20 cellular contexts compared by ENCODE assay signal in genomic region chr14:100130471-100130870, GRCh38. TPM values are rescaled to one million over a fixed set of nuclear protein-coding genes. Genes with fewer than 3 reads are reported as not detected.
A peak's percentile ranks its signal among the peaks of the same experiment; 100 is the strongest.
DNase-seq lines count a peak whose midpoint lies in the region; ATAC-seq, FAIRE-seq and TF ChIP-seq lines count a peak whose summit lies in the region.
"Had no signal": no experiment of that assay in that cellular context is flagged by ENCODE, and none has a peak within 500 bp of the region (broad histone marks: within the 10 kb centered on the region; RNA-seq: fewer than 3 reads in every experiment).

No MANE protein-coding gene starts in this region.

- no peak overlapping the region for H3K4ac ChIP-seq in H1 (replicated peaks; ENCODE audit: insufficient read length, low read depth, low read length)

- H3K79me2 ChIP-seq in H1 (ENCODE audit: control insufficient read depth in 1 of 2, insufficient read depth in 2 of 2, low read length in 2 of 2): no peaks in the 10 kb centered on the region

- no peak overlapping the region for H3K4me2 ChIP-seq in H1 (ENCODE audit: insufficient read depth in 1 of 2, low read depth in 2 of 2, low read length in 2 of 2)

- CTCF ChIA-PET in Calu3 (lab: Charles Lee): interaction anchor here (0.7 to 1.8 kb wide), 4 partner anchors 12 to 1696 kb away, joined by 4 to 11 read pairs (median 6); no protein-coding TSS in a partner anchor
- CTCF ChIA-PET in H1 (lab: Charles Lee; ENCODE audit: partially characterized antibody): interaction anchor here (0.6 to 22.9 kb wide), 9 partner anchors 8 to 183 kb away, joined by 3 to 307 read pairs (median 5); partner anchors contain the start of gene DEGS2

- peak overlapping the region; percentile 11 for H3K4me3 Mint-ChIP-seq in Calu3 (ENCODE audit: low read depth, unreplicated experiment)
- H3K4me3 Mint-ChIP-seq in stimulated activated effector memory CD8-positive, alpha-beta T cell treated with anti-CD3 and anti-CD28 coated beads, Interleukin-12 subunit alpha, Interleukin-12 subunit beta, amount 100 ng/mL, for 72 hours: no peak overlapping the region
- no peak overlapping the region for H3K4me3 Mint-ChIP-seq in endothelial cell (ENCODE audit: unreplicated experiment)
- H3K4me3 Mint-ChIP-seq: activated T-cell treated with anti-CD3 and anti-CD28 coated beads, Interleukin-2, amount 50 U/mL, for 72 hours had no signal

- no peak overlapping the region for H3K4me3 ChIP-seq in H1 (ENCODE audit: extremely low read depth in 1 of 4, insufficient read depth in 2 of 4, low read depth in 3 of 4, low read length in 4 of 4)

- H4K8ac ChIP-seq in H1 (ENCODE audit: extremely low read depth, insufficient read depth, low read length): no peak overlapping the region

- no peak overlapping the region for H3K56ac ChIP-seq in H1 (replicated peaks; ENCODE audit: insufficient read length, low read depth, low read length)

- H3K18ac ChIP-seq in H1 (ENCODE audit: extremely low read depth, low read length): no peak overlapping the region

- DNase-seq in Calu3 (no peak), H1 (ENCODE audit: low read depth in 1 of 2, low spot score in 2 of 2) (no peak), DMS153 (lab: John Stamatoyannopoulos, UW) (no peak), iPS-NIHi11 (ENCODE audit: low spot score) (no peak), endothelial cell (ENCODE audit: low spot score) (no peak)
- no peak for DNase-seq in stimulated activated effector memory CD8-positive, alpha-beta T cell treated with anti-CD3 and anti-CD28 coated beads, Interleukin-12 subunit alpha, Interleukin-12 subunit beta, amount 100 ng/mL, for 72 hours (ENCODE audit: low spot score in 2 of 2)
- DNase-seq: activated CD4-positive, alpha-beta T cell treated with anti-CD3 and anti-CD28 coated beads, Interleukin-2, amount 50 U/mL, for 4 hours; activated T-cell treated with anti-CD3 and anti-CD28 coated beads, Interleukin-2, amount 50 U/mL, for 72 hours; amniotic stem cell; GF-D8; left ventricle myocardium superior; NCI-H1105; nucleus accumbens; SHP77 had no signal

- ATAC-seq in stimulated activated effector memory CD8-positive, alpha-beta T cell treated with anti-CD3 and anti-CD28 coated beads, Interleukin-12 subunit alpha, Interleukin-12 subunit beta, amount 100 ng/mL, for 72 hours: no peak
- ATAC-seq: activated T-cell treated with anti-CD3 and anti-CD28 coated beads, Interleukin-2, amount 50 U/mL, for 72 hours; left ventricle myocardium superior had no signal

- no peaks in the 10 kb centered on the region for H3K27me3 Mint-ChIP-seq in Calu3 (ENCODE audit: unreplicated experiment)
- H3K27me3 Mint-ChIP-seq in endothelial cell (ENCODE audit: unreplicated experiment): peaks cover 11% of the 10 kb centered on the region

- 98% methylated on average over 11 of the region's 12 CpGs; no CpG with 5 or more reads in 1 of the 2 experiments for WGBS in H1 (ENCODE audit: extremely low coverage in 1 of 2, insufficient coverage in 1 of 2, insufficient read length in 1 of 2, insufficient replicate concordance in 2 of 2, low coverage in 1 of 2, low lambda C conversion rate in 2 of 2, missing lambda C conversion rate in 1 of 2), 2 experiments

- H2BK15ac ChIP-seq in H1 (ENCODE audit: low read length): no peak overlapping the region

- no peaks in the 10 kb centered on the region for H3K9me3 ChIP-seq in H1 (ENCODE audit: insufficient read depth in 2 of 2, low read depth in 1 of 2, low read length in 1 of 2)

- H3K4me1 Mint-ChIP-seq in Calu3 (ENCODE audit: low read depth, unreplicated experiment) (peaks cover 33% of the 10 kb centered on the region), endothelial cell (ENCODE audit: unreplicated experiment) (peaks cover 11% of the 10 kb centered on the region)
- peaks cover 15% of the 10 kb centered on the region for H3K4me1 Mint-ChIP-seq in stimulated activated effector memory CD8-positive, alpha-beta T cell treated with anti-CD3 and anti-CD28 coated beads, Interleukin-12 subunit alpha, Interleukin-12 subunit beta, amount 100 ng/mL, for 72 hours

- no peak overlapping the region for H2BK120ac ChIP-seq in H1 (replicated peaks; ENCODE audit: low read depth, low read length)

- TF ChIP-seq EP300 in H1 (IDR thresholded peaks at IDR 0.05; ENCODE audit: borderline replicate concordance in 1 of 2, low read depth in 2 of 2, low read length in 2 of 2): no peak

- no peak overlapping the region for H3K23ac ChIP-seq in H1 (ENCODE audit: insufficient read length)

- intact Hi-C loops in Calu3 (cut with micrococcal nuclease; ENCODE audit: unreplicated experiment): loop anchor here (5.0 kb wide), 1 partner anchor 62 kb away; no protein-coding TSS in a partner anchor

- no peak for TF ChIP-seq RAD21 in H1 (IDR thresholded peaks at IDR 0.05 in 1 of 2, conservative IDR thresholded peaks at IDR 0.05 in 1 of 2; ENCODE audit: low read depth in 2 of 2, low read length in 2 of 2)

- H3K36me3 Mint-ChIP-seq in Calu3 (ENCODE audit: insufficient read depth, unreplicated experiment) (no peaks in the 10 kb centered on the region), endothelial cell (ENCODE audit: low read depth, unreplicated experiment) (peaks cover 27% of the 10 kb centered on the region)
- H3K36me3 Mint-ChIP-seq in stimulated activated effector memory CD8-positive, alpha-beta T cell treated with anti-CD3 and anti-CD28 coated beads, Interleukin-12 subunit alpha, Interleukin-12 subunit beta, amount 100 ng/mL, for 72 hours: peaks cover 93% of the 10 kb centered on the region

- no peaks in the 10 kb centered on the region for H3K79me1 ChIP-seq in H1 (ENCODE audit: low read depth, low read length)

- H3K27me3 ChIP-seq in H1 (replicated peaks in 1 of 4; ENCODE audit: control insufficient read depth in 3 of 4, extremely low read depth in 1 of 4, insufficient read depth in 3 of 4, low read length in 3 of 4): no peaks in the 10 kb centered on the region

- no peaks in the 10 kb centered on the region for H3K23me2 ChIP-seq in H1 (ENCODE audit: low read depth, low read length)

- no peak for FAIRE-seq in H1 (lab: Jason Lieb, UNC)
- FAIRE-seq: D721Med, GM12891, H54 had no signal

- H3K9me3 Mint-ChIP-seq in Calu3 (ENCODE audit: low read depth, unreplicated experiment) (no peaks in the 10 kb centered on the region), endothelial cell (ENCODE audit: unreplicated experiment) (no peaks in the 10 kb centered on the region)
- no peaks in the 10 kb centered on the region for H3K9me3 Mint-ChIP-seq in stimulated activated effector memory CD8-positive, alpha-beta T cell treated with anti-CD3 and anti-CD28 coated beads, Interleukin-12 subunit alpha, Interleukin-12 subunit beta, amount 100 ng/mL, for 72 hours
- H3K9me3 Mint-ChIP-seq: activated T-cell treated with anti-CD3 and anti-CD28 coated beads, Interleukin-2, amount 50 U/mL, for 72 hours had no signal

- H3K27ac Mint-ChIP-seq in Calu3 (ENCODE audit: unreplicated experiment) (peak overlapping the region; percentile 8), endothelial cell (ENCODE audit: unreplicated experiment) (no peak overlapping the region)
- peak overlapping the region; percentile 93 for H3K27ac Mint-ChIP-seq in stimulated activated effector memory CD8-positive, alpha-beta T cell treated with anti-CD3 and anti-CD28 coated beads, Interleukin-12 subunit alpha, Interleukin-12 subunit beta, amount 100 ng/mL, for 72 hours

- H2BK12ac ChIP-seq in H1 (ENCODE audit: low read depth, low read length): no peak overlapping the region

- H3K36me3 ChIP-seq in H1 (ENCODE audit: control insufficient read depth in 2 of 4, insufficient read depth in 4 of 4, low read length in 3 of 4): peaks cover 0 to 2% (median 0%) of the 10 kb centered on the region in 4 experiments; a peak in 4 of 8 replicates

- H3K4me1 ChIP-seq in H1 (replicated peaks in 1 of 4; ENCODE audit: control insufficient read depth in 3 of 4, insufficient read depth in 4 of 4, low read length in 3 of 4): peaks cover 0 to 8% (median 6%) of the 10 kb centered on the region in 4 experiments; a peak in 4 of 7 replicates

- H2BK5ac ChIP-seq in H1 (ENCODE audit: low read depth, low read length): 0 out of 2 replicates have a peak overlapping the region, but pooled peaks have one; percentile 71

- TF ChIP-seq CTCF in Calu3 (IDR thresholded peaks at IDR 0.05; ENCODE audit: unreplicated experiment) (no peak), VCaP (conservative IDR thresholded peaks at IDR 0.05) (no peak), H1 (IDR thresholded peaks at IDR 0.05; ENCODE audit: control extremely low read depth in 1 of 3, insufficient read depth in 1 of 3, low read depth in 1 of 3, low read length in 3 of 3) (no peak), endothelial cell (IDR thresholded peaks at IDR 0.05; ENCODE audit: unreplicated experiment) (no peak)

- no peak overlapping the region for H4K5ac ChIP-seq in H1 (ENCODE audit: insufficient read length, low read depth, low read length)

- H2AFZ ChIP-seq in H1 (ENCODE audit: low read length): no peak overlapping the region

- H4K20me1 ChIP-seq in H1 (replicated peaks in 1 of 2; ENCODE audit: control insufficient read depth in 1 of 2, insufficient read depth in 2 of 2, low read length in 2 of 2): peaks cover 0 to 1% of the 10 kb centered on the region in 2 experiments

- BruUV-seq in Calu3 (replicated peaks; lab: Mats Ljungman, UMichigan): no TSS peak

- H3K9ac ChIP-seq in H1 (replicated peaks in 1 of 4; ENCODE audit: extremely low read depth in 1 of 4, low read depth in 3 of 4, low read length in 3 of 4): no peak overlapping the region

- H3K27ac ChIP-seq in VCaP (peak overlapping the region; percentile 43), H1 (ENCODE audit: low read depth, low read length) (no peak overlapping the region)

- POLR2A ChIA-PET in H1 (lab: Charles Lee; ENCODE audit: partially characterized antibody): interaction anchor here (1.3 kb wide), 1 partner anchor 13 kb away, joined by 3 read pairs; no protein-coding TSS in a partner anchor

- no peak overlapping the region for H3K14ac ChIP-seq in H1 (ENCODE audit: insufficient read length)

- no peak overlapping the region for H2AK5ac ChIP-seq in H1 (ENCODE audit: low read depth, low read length)

- no peak for TF ChIP-seq POLR2A in H1 (IDR thresholded peaks at IDR 0.05; ENCODE audit: control extremely low read depth in 1 of 2, low read depth in 2 of 2, low read length in 2 of 2)

- no peak overlapping the region for H2BK20ac ChIP-seq in H1 (ENCODE audit: low read length)

- H4K91ac ChIP-seq in H1 (replicated peaks; ENCODE audit: insufficient read length, low read length): no peak overlapping the region

TF ChIP-seq in H1, 55 proteins besides CTCF, POLR2A, EP300 and RAD21 (continues in another document):
- no peak for TF ChIP-seq SP2 (IDR thresholded peaks at IDR 0.05; ENCODE audit: low read length)

RNA-seq across cellular contexts. Expression of gene DEGS2, which starts 29.0 kb away (rescaled TPM):
- total RNA-seq in Calu3 (2022) (2.5 and 4.3 TPM in 2 replicates), endothelial cell (ENCODE audit: unreplicated experiment) (not detected)
- total RNA-seq in H1 (2021; fragmentation: NEBNext Ultra II Directional; extraction: Animal tissue kit (Norgen Biotek cat#: 25700)): 0.61 and 0.94 TPM in 2 replicates
- polyA plus RNA-seq in H1 (2011; rRNA removed): 0.60 and 0.82 TPM in 2 replicates
- polyA plus RNA-seq in H1 (2011; cell fraction: cytosol; rRNA removed): 0.37 TPM
- 1.0 TPM for polyA plus RNA-seq in H1 (2011; cell fraction: nucleus; rRNA removed)
- 0.39 to 1.5 TPM (median 0.71 TPM) in 4 replicates for polyA plus RNA-seq in H1 (2012, experiment 1 of 2)
- 1.3 TPM for polyA plus RNA-seq in H1 (2012, experiment 2 of 2)
- 0.61 TPM for polyA plus RNA-seq in H1 (2013, experiment 1 of 2)
- 0.55 TPM for polyA plus RNA-seq in H1 (2013, experiment 2 of 2)
- polyA minus RNA-seq in H1 (2011; rRNA and poly(A)+ RNA removed): 0.07 and 0.19 TPM in 2 replicates
- not detected for polyA minus RNA-seq in H1 (2011; cell fraction: cytosol; rRNA and poly(A)+ RNA removed)
- polyA minus RNA-seq in H1 (2011; cell fraction: nucleus; rRNA and poly(A)+ RNA removed): 1.5 TPM
- total RNA-seq: cardiac septum, glomerular endothelial cell, left ventricle myocardium superior had no signal
